26 cellular contexts compared by ENCODE assay signal in genomic region chr1:151847867-151848596, GRCh38. TPM values are rescaled to one million over a fixed set of nuclear protein-coding genes. Genes with fewer than 3 reads are reported as not detected.
A peak's percentile ranks its signal among the peaks of the same experiment; 100 is the strongest.
DNase-seq lines count a peak whose midpoint lies in the region; ATAC-seq and TF ChIP-seq lines count a peak whose summit lies in the region.
"Had no signal": no experiment of that assay in that cellular context is flagged by ENCODE, and none has a peak within 500 bp of the region (broad histone marks: within the 10 kb centered on the region; RNA-seq: fewer than 3 reads in every experiment).

No MANE protein-coding gene starts in this region.

- ATAC-seq in left cardiac atrium (peak; percentile 35 to 51), left ventricle myocardium superior (peak; percentile 53), GM18517 (IDR thresholded peaks at IDR 0.05; ENCODE audit: unreplicated experiment) (no peak)
- ATAC-seq: left colon had no signal

- WGBS in stomach, 5 donors = 48 to 68% (median 65%) methylated on average over 10 to 11 of the region's 11 CpGs

- TF ChIP-seq CTCF in left ventricle myocardium inferior (IDR thresholded peaks at IDR 0.05; ENCODE audit: borderline replicate concordance) (no peak), stomach (IDR thresholded peaks at IDR 0.05) (no peak)

- H3K27me3 ChIP-seq in left ventricle myocardium inferior (ENCODE audit: low read depth) = peaks cover 84% of the 10 kb centered on the region
- peaks cover 0 to 52% (median 0%) of the 10 kb centered on the region in 3 donors for H3K27me3 ChIP-seq in stomach
- H3K27me3 ChIP-seq: Peyer's patch had no signal

- CTCF ChIA-PET in activated CD4-positive, alpha-beta memory T cell treated with anti-CD3 and anti-CD28 coated beads for 36 hours (lab: Charles Lee) = interaction anchor here (1.1 to 4.7 kb wide), 4 partner anchors 10 to 254 kb away, joined by 3 to 36 read pairs (median 4); partner anchors contain the start of gene C2CD4D

- H3K4me3 ChIP-seq in left ventricle myocardium inferior (no peak overlapping the region), stomach (no peak overlapping the region)
- H3K4me3 ChIP-seq: Peyer's patch, SK-N-MC had no signal

- H3K27ac ChIP-seq in left ventricle myocardium inferior (replicated peaks) = no peak overlapping the region
- no peak overlapping the region for H3K27ac ChIP-seq in stomach
- H3K27ac ChIP-seq: Peyer's patch, SK-N-MC had no signal

- H3K4me3 Mint-ChIP-seq in activated CD4-positive, alpha-beta memory T cell treated with anti-CD3 and anti-CD28 coated beads for 36 hours = no peak overlapping the region

- intact Hi-C loops in left cardiac atrium (cut with DNase I) = no loop called here
- intact Hi-C loops in left ventricle myocardium inferior (cut with micrococcal nuclease) = no loop called here
- intact Hi-C loops in activated CD4-positive, alpha-beta memory T cell treated with anti-CD3 and anti-CD28 coated beads for 36 hours (cut with micrococcal nuclease) = loop anchor here (1.0 to 5.0 kb wide), 5 partner anchors 9 to 144 kb away; partner anchors contain the start of genes C2CD4D and S100A10
- intact Hi-C loops in left ventricle myocardium superior (cut with micrococcal nuclease) = no loop called here
- intact Hi-C loops in stomach (cut with DNase I; ENCODE audit: low total_unique reads) = no loop called here

- no peak for TF ChIP-seq EP300 in stomach (IDR thresholded peaks at IDR 0.05)

- peak overlapping the region; percentile 88 for H3K27ac Mint-ChIP-seq in activated CD4-positive, alpha-beta memory T cell treated with anti-CD3 and anti-CD28 coated beads for 36 hours

- no peaks in the 10 kb centered on the region for H3K36me3 ChIP-seq in left ventricle myocardium inferior
- no peaks in the 10 kb centered on the region for H3K36me3 ChIP-seq in stomach
- H3K36me3 ChIP-seq: Peyer's patch had no signal

- POLR2A ChIA-PET in activated CD4-positive, alpha-beta memory T cell treated with anti-CD3 and anti-CD28 coated beads for 36 hours (lab: Charles Lee) = interaction anchor here (1.0 to 1.6 kb wide), 7 partner anchors 8 to 28 kb away, joined by 3 to 5 read pairs (median 4); partner anchors contain the start of gene C2CD4D

- H3K36me3 Mint-ChIP-seq in activated CD4-positive, alpha-beta memory T cell treated with anti-CD3 and anti-CD28 coated beads for 36 hours = peaks cover 58% of the 10 kb centered on the region

- H3K27me3 Mint-ChIP-seq in activated CD4-positive, alpha-beta memory T cell treated with anti-CD3 and anti-CD28 coated beads for 36 hours = no peaks in the 10 kb centered on the region

- DNase-seq in left cardiac atrium = no peak
- DNase-seq in left ventricle myocardium inferior = no peak
- DNase-seq in activated CD4-positive, alpha-beta memory T cell treated with anti-CD3 and anti-CD28 coated beads for 36 hours = no peak
- DNase-seq in left ventricle myocardium superior = no peak
- DNase-seq in stomach = peak; percentile 17
- no peak for DNase-seq in NCI-H1105 treated with DMSO at 0.1 percent for 48 hours (lab: John Stamatoyannopoulos, UW)
- DNase-seq in AG08396 (ENCODE audit: low spot score) = no peak
- DNase-seq: activated CD4-positive, CD25-positive, alpha-beta regulatory T cell; central memory CD4-positive, alpha-beta T cell; COR-L47; effector CD4-positive, alpha-beta T cell; glutamatergic neuron; HCEC 1CT; left colon; midbrain; NCI-H1092 treated with DMSO at 0.1 percent for 48 hours; NK-92 treated with Interleukin-12 subunit alpha and Interleukin-12 subunit beta, amount 100 ng/mL, for 24 hours; stimulated activated CD4-positive, alpha-beta T cell treated with anti-CD3 and anti-CD28 coated beads, Interleukin-4, amount 100 ng/mL, for 4 hours; T1000 had no signal

- H3K9me3 ChIP-seq in left ventricle myocardium inferior (replicated peaks) (no peaks in the 10 kb centered on the region), stomach (no peaks in the 10 kb centered on the region)
- H3K9me3 ChIP-seq: Peyer's patch had no signal

- TF ChIP-seq POLR2A in stomach (IDR thresholded peaks at IDR 0.05) = no peak

- peaks cover 41% of the 10 kb centered on the region for H3K4me1 Mint-ChIP-seq in activated CD4-positive, alpha-beta memory T cell treated with anti-CD3 and anti-CD28 coated beads for 36 hours (ENCODE audit: low read depth)

- H3K4me1 ChIP-seq in left ventricle myocardium inferior (peaks cover 6% of the 10 kb centered on the region), stomach (peaks cover 0 to 8% (median 2%) of the 10 kb centered on the region in 4 donors)
- H3K4me1 ChIP-seq: Peyer's patch had no signal

- H3K9me3 Mint-ChIP-seq in activated CD4-positive, alpha-beta memory T cell treated with anti-CD3 and anti-CD28 coated beads for 36 hours = no peaks in the 10 kb centered on the region

RNA-seq across cellular contexts. Expression of gene THEM5, which starts 5.5 kb away (rescaled TPM):
- total RNA-seq in left cardiac atrium = not detected
- total RNA-seq in left ventricle myocardium inferior = not detected
- total RNA-seq in activated CD4-positive, alpha-beta memory T cell treated with anti-CD3 and anti-CD28 coated beads for 36 hours = not detected
- total RNA-seq in left ventricle myocardium superior = not detected
- total RNA-seq in stomach = not detected
- polyA plus RNA-seq in stomach = not detected
- total RNA-seq: left colon, NCI-H460, Peyer's patch, posterior vena cava, ureter had no signal
- polyA plus RNA-seq: neural cell had no signal

RNA-seq across cellular contexts. Expression of gene C2CD4D, which starts 8.4 kb away (rescaled TPM):
- total RNA-seq in left cardiac atrium (not detected), left ventricle myocardium inferior (not detected), left ventricle myocardium superior (not detected), stomach (under 1 TPM in 1 of 5 donors, not detected in 4; 0.58 TPM)
- 1 to 10 TPM; 3.3 to 3.9 TPM for total RNA-seq in activated CD4-positive, alpha-beta memory T cell treated with anti-CD3 and anti-CD28 coated beads for 36 hours
- under 1 TPM in 2 of 3 donors, not detected in 1; 0.44 to 0.73 TPM for polyA plus RNA-seq in stomach
- total RNA-seq: NCI-H460, posterior vena cava had no signal
- polyA plus RNA-seq: neural cell had no signal

RNA-seq across cellular contexts. Expression of gene RORC, which starts 16.4 kb away (rescaled TPM):
- total RNA-seq in left cardiac atrium (1 to 10 TPM; 2.3 to 6.1 TPM), left ventricle myocardium inferior (10.3 TPM), left ventricle myocardium superior (13.0 TPM), stomach (10 to 100 TPM in 3 of 5 donors, 1 to 10 TPM in 2; 1.4 to 28.1 (median 16.2) TPM)
- total RNA-seq in activated CD4-positive, alpha-beta memory T cell treated with anti-CD3 and anti-CD28 coated beads for 36 hours = 10 to 100 TPM in 1 of 2 experiments, 1 to 10 TPM in 1; 9.9 to 10.9 TPM
- polyA plus RNA-seq in stomach = 10 to 100 TPM; 11.0 to 14.5 (median 11.5) TPM
- total RNA-seq: posterior vena cava had no signal

RNA-seq across cellular contexts. Expression of gene LINGO4, which starts 42.8 kb away (rescaled TPM):
- total RNA-seq in left cardiac atrium (under 1 TPM in 1 of 2 donors, not detected in 1; 0.29 TPM), left ventricle myocardium inferior (0.77 TPM), left ventricle myocardium superior (0.67 TPM), stomach (1 to 10 TPM in 1 of 5 donors, not detected in 4; 3.2 TPM)
- total RNA-seq in activated CD4-positive, alpha-beta memory T cell treated with anti-CD3 and anti-CD28 coated beads for 36 hours = under 1 TPM; 0.33 to 0.39 TPM
- polyA plus RNA-seq in stomach = under 1 TPM in 1 of 3 donors, not detected in 2; 0.06 TPM
- total RNA-seq: NCI-H460, posterior vena cava had no signal
- polyA plus RNA-seq: neural cell had no signal

RNA-seq across cellular contexts. Expression of gene TDRKH, which starts 57.7 kb away (rescaled TPM):
- total RNA-seq in left cardiac atrium (1 to 10 TPM; 4.4 to 6.7 TPM), left ventricle myocardium inferior (3.8 TPM), left ventricle myocardium superior (5.5 TPM), stomach (10 to 100 TPM in 1 of 5 donors, 1 to 10 TPM in 3, under 1 TPM in 1; 0.29 to 30.4 (median 3.3) TPM)
- 10 to 100 TPM; 30.6 to 32.4 TPM for total RNA-seq in activated CD4-positive, alpha-beta memory T cell treated with anti-CD3 and anti-CD28 coated beads for 36 hours
- polyA plus RNA-seq in stomach = 1 to 10 TPM; 1.9 to 2.6 (median 2.4) TPM
